Comparison of ENCODE assay signal across 25 cellular contexts in genomic region chr12:24244231-24244630, GRCh38.
"Had no signal": no experiment of that assay in that cellular context is flagged by ENCODE, and none has a peak within 500 bp of the region (broad histone marks: within the 10 kb centered on the region; RNA-seq: fewer than 3 reads in every experiment).

No MANE protein-coding gene starts in this region.

- H3K4me1 ChIP-seq: heart left ventricle, left ventricle myocardium inferior, lower lobe of right lung, spleen, stomach, uterus had no signal

- H3K9me3 Mint-ChIP-seq: memory B cell, nephron had no signal

- H3K9me3 ChIP-seq: esophagus squamous epithelium, heart left ventricle, left ventricle myocardium inferior, lower lobe of right lung, neutrophil, spleen, stomach, thoracic aorta, uterus had no signal

- H3K27me3 ChIP-seq: esophagus squamous epithelium, heart left ventricle, neutrophil, spleen, stomach, uterus had no signal

- H3K27ac ChIP-seq: esophagus squamous epithelium, heart left ventricle, left ventricle myocardium inferior, lower lobe of right lung, neutrophil, spleen, stomach, thoracic aorta, uterus had no signal

- H3K27me3 Mint-ChIP-seq: memory B cell, naive B cell had no signal

- FAIRE-seq: kidney had no signal

- H3K36me3 Mint-ChIP-seq: naive B cell had no signal

- H3K4me3 Mint-ChIP-seq: memory B cell, naive B cell, nephron, type B pancreatic cell had no signal

- H3K36me3 ChIP-seq: esophagus squamous epithelium, heart left ventricle, left ventricle myocardium inferior, lower lobe of right lung, neutrophil, spleen, stomach, thoracic aorta, uterus had no signal

- H3K4me3 ChIP-seq: esophagus squamous epithelium, heart left ventricle, left ventricle myocardium inferior, lower lobe of right lung, spleen, stomach, thoracic aorta, uterus had no signal

- DNase-seq: effector memory CD4-positive, alpha-beta T cell; esophagus squamous epithelium; foreskin fibroblast; heart left ventricle; hippocampal formation; kidney; left cardiac atrium; left ventricle myocardium inferior; lower lobe of right lung; midbrain; naive B cell; spleen; stimulated activated CD4-positive, alpha-beta T cell treated with anti-CD3 and anti-CD28 coated beads, Interleukin-15, amount 100 ng/mL, for 24 hours; stimulated activated CD4-positive, alpha-beta T cell treated with anti-CD3 and anti-CD28 coated beads, Interleukin-1b, Interleukin-23, amount 100 ng/mL, for 48 hours; stimulated activated CD4-positive, alpha-beta T cell treated with anti-CD3 and anti-CD28 coated beads, Interleukin-4, amount 100 ng/mL, for 24 hours; stimulated activated naive CD4-positive, alpha-beta T cell; stomach; substantia nigra; uterus had no signal

- ATAC-seq: heart left ventricle, left cardiac atrium, lower lobe of right lung, sciatic nerve had no signal

- H3K4me1 Mint-ChIP-seq: nephron had no signal

- H3K27ac Mint-ChIP-seq: memory B cell, naive B cell, nephron, type B pancreatic cell had no signal
